20 cellular contexts compared by ENCODE assay signal in the genomic region with DNA sequence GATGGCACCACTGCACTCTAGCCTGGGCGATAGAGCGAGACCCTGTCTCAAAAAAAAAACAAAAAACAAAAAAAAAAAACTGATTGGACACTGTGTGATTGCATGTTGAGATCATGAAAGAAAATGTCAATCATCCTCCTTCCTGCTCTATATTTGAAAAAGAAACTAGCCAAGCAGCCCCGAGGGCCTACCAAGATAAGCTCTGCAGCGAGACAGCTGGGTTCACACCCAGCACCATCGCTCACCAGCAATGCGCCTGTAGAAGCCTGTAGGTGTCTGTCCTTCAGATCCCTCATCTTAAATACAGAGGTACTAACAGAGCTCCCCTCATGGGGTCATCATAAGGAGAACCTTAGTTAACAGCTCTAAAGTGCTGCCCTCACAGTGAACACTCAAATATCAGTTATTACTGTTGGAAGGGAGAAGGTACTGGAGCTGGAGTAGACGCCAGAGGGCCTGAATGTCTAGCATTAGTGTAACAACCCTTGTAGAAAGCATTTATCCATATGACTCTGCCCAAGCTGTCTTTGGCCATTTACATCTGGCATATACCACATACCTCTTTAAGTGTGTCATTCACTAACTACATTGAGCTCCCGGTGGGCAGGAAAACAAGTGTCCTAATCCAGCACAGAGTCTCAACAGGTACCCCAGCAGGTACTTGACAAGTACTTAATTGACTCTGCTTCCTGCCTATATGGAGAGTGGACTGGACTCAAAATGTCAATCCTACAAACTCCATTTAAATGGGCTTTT.
"Had no signal": no experiment of that assay in that cellular context is flagged by ENCODE, and none has a peak within 500 bp of the region (broad histone marks: within the 10 kb centered on the region; RNA-seq: fewer than 3 reads in every experiment).

No MANE protein-coding gene starts in this region.

- H3K4me1 ChIP-seq: esophagus muscularis mucosa, left lung, psoas muscle, suprapubic skin, upper lobe of right lung had no signal

- H3K27me3 Mint-ChIP-seq: activated naive CD8-positive, alpha-beta T cell; activated T-cell treated with anti-CD3 and anti-CD28 coated beads, Interleukin-2, amount 50 U/mL, for 24 hours had no signal

- H3K9me3 Mint-ChIP-seq: activated T-cell treated with anti-CD3 and anti-CD28 coated beads, Interleukin-2, amount 50 U/mL, for 24 hours; memory B cell; T-helper 2 cell treated with Interferon-gamma antibody and Interleukin-4, amounts not matched to agents 5 μg/mL and 100 μg/mL, for 36 hours had no signal

- H3K36me3 Mint-ChIP-seq: activated CD8-positive, alpha-beta memory T cell treated with anti-CD3 and anti-CD28 coated beads, Interleukin-2, amount 10 ng/mL, durations not matched to agents 7 days and 5 days; activated naive CD8-positive, alpha-beta T cell; memory B cell had no signal

- DNase-seq: activated CD4-positive, alpha-beta T cell treated with anti-CD3 and anti-CD28 coated beads for 1 hour; activated CD4-positive, alpha-beta T cell treated with anti-CD3 and anti-CD28 coated beads, Interleukin-2, amount 50 U/mL, for 48 hours; activated CD8-positive, alpha-beta memory T cell treated with anti-CD3 and anti-CD28 coated beads, Interleukin-2, amount 10 ng/mL, durations not matched to agents 7 days and 5 days; activated gamma-delta T cell; activated T-cell treated with anti-CD3 and anti-CD28 coated beads, Interleukin-2, amount 50 U/mL, for 24 hours; amygdala; brain microvascular endothelial cell; dorsolateral prefrontal cortex; glutamatergic neuron; left lung; nephron progenitor cell; psoas muscle; stimulated activated CD4-positive, alpha-beta T cell treated with anti-CD3 and anti-CD28 coated beads, Interleukin-12 subunit alpha, Interleukin-12 subunit beta, amount 100 ng/mL, for 4 hours; stimulated activated naive CD8-positive, alpha-beta T cell treated with anti-CD3 and anti-CD28 coated beads, Interleukin-15, Interleukin-2, amounts not matched to agents 100 U/mL and 50 U/mL, for 24 hours; upper lobe of right lung had no signal

- H3K4me3 ChIP-seq: dorsolateral prefrontal cortex, esophagus muscularis mucosa, left lung, psoas muscle, suprapubic skin, upper lobe of right lung had no signal

- H3K27me3 ChIP-seq: brain microvascular endothelial cell, dorsolateral prefrontal cortex, esophagus muscularis mucosa, left lung, suprapubic skin, upper lobe of right lung had no signal

- H3K27ac Mint-ChIP-seq: activated CD8-positive, alpha-beta memory T cell treated with anti-CD3 and anti-CD28 coated beads, Interleukin-2, amount 10 ng/mL, durations not matched to agents 7 days and 5 days; activated naive CD8-positive, alpha-beta T cell; activated T-cell treated with anti-CD3 and anti-CD28 coated beads, Interleukin-2, amount 50 U/mL, for 24 hours; memory B cell; nephron progenitor cell; T-helper 2 cell treated with Interferon-gamma antibody and Interleukin-4, amounts not matched to agents 5 μg/mL and 100 μg/mL, for 36 hours had no signal

- H3K9me3 ChIP-seq: esophagus muscularis mucosa, left lung, suprapubic skin, upper lobe of right lung had no signal

- H3K4me1 Mint-ChIP-seq: activated CD8-positive, alpha-beta memory T cell treated with anti-CD3 and anti-CD28 coated beads, Interleukin-2, amount 10 ng/mL, durations not matched to agents 7 days and 5 days; memory B cell; nephron progenitor cell had no signal

- H3K36me3 ChIP-seq: brain microvascular endothelial cell, esophagus muscularis mucosa, left lung, suprapubic skin, upper lobe of right lung had no signal

- H3K27ac ChIP-seq: brain microvascular endothelial cell, esophagus muscularis mucosa, left lung, psoas muscle, suprapubic skin, upper lobe of right lung had no signal

- H3K4me3 Mint-ChIP-seq: activated CD8-positive, alpha-beta memory T cell treated with anti-CD3 and anti-CD28 coated beads, Interleukin-2, amount 10 ng/mL, durations not matched to agents 7 days and 5 days; activated naive CD8-positive, alpha-beta T cell; activated T-cell treated with anti-CD3 and anti-CD28 coated beads, Interleukin-2, amount 50 U/mL, for 24 hours; memory B cell; nephron progenitor cell; T-helper 2 cell treated with Interferon-gamma antibody and Interleukin-4, amounts not matched to agents 5 μg/mL and 100 μg/mL, for 36 hours had no signal
